In genomic region chr2:157777425-157777824, GRCh38 we compare ENCODE assay signal across 8 cellular contexts.
A peak's percentile ranks its signal among the peaks of the same experiment; 100 is the strongest.
DNase-seq lines count a peak whose midpoint lies in the region; ATAC-seq, FAIRE-seq and TF ChIP-seq lines count a peak whose summit lies in the region.

No MANE protein-coding gene starts in this region.

- DNase-seq in AG09319 (ENCODE audit: extremely low read depth, low read depth) (no peak), GM12891 (ENCODE audit: insufficient read length, low spot score) (peak; percentile 5), glutamatergic neuron (peak; percentile 35), germinal center (ENCODE audit: low spot score) (no peak)
- peak; percentile 56 for DNase-seq in activated naive CD4-positive, alpha-beta T cell treated with Interleukin-2 at 50 U/mL for 16 hours
- peak in 3 of 4 experiments; percentile 31 to 37 (median 34) for DNase-seq in stimulated activated CD4-positive, alpha-beta T cell treated with anti-CD3 and anti-CD28 coated beads, Interleukin-1b, Interleukin-23, amount 100 ng/mL, for 24 hours (ENCODE audit: low read depth in 4 of 4, low spot score in 1 of 4)

- TF ChIP-seq POLR2A in GM12891 (IDR thresholded peaks at IDR 0.05; ENCODE audit: low read depth, low read length): no peak

- no peaks in the 10 kb centered on the region for H3F3A ChIP-seq in OCI-LY1 (ENCODE audit: insufficient read depth, low read length)

- no peaks in the 10 kb centered on the region for H3K27me3 ChIP-seq in OCI-LY1 (ENCODE audit: insufficient read depth, low read length)

- no peaks in the 10 kb centered on the region for H3K9me3 Mint-ChIP-seq in glutamatergic neuron (ENCODE audit: unreplicated experiment)

- no peaks in the 10 kb centered on the region for H3K79me2 ChIP-seq in OCI-LY1 (ENCODE audit: insufficient read depth, low read length)

- peaks cover 3% of the 10 kb centered on the region for H3K36me3 Mint-ChIP-seq in glutamatergic neuron (ENCODE audit: unreplicated experiment)

- no peaks in the 10 kb centered on the region for H3K9me2 ChIP-seq in OCI-LY1 (ENCODE audit: low read depth, low read length)

- no peak overlapping the region for H3K27ac Mint-ChIP-seq in glutamatergic neuron (ENCODE audit: unreplicated experiment)

- H3K27me3 Mint-ChIP-seq in glutamatergic neuron (ENCODE audit: unreplicated experiment): no peaks in the 10 kb centered on the region

- peaks cover 10% of the 10 kb centered on the region for H3K4me1 Mint-ChIP-seq in glutamatergic neuron (ENCODE audit: low read depth, unreplicated experiment)

- FAIRE-seq in GM12891 (lab: Jason Lieb, UNC): no peak

- TF ChIP-seq CTCF in AG09319 (IDR thresholded peaks at IDR 0.05; ENCODE audit: low read depth, low read length): peak; percentile 71
- peak; percentile 62 for TF ChIP-seq CTCF in OCI-LY1 (IDR thresholded peaks at IDR 0.05; ENCODE audit: low read length)
- TF ChIP-seq CTCF in glutamatergic neuron (IDR thresholded peaks at IDR 0.05; ENCODE audit: partially characterized antibody, unreplicated experiment): peak; percentile 62

- H3K36me3 ChIP-seq in OCI-LY1 (ENCODE audit: insufficient read depth, low read length): no peaks in the 10 kb centered on the region

- H3K4me3 ChIP-seq in OCI-LY1 (ENCODE audit: low read depth, low read length, poor library complexity, severe bottlenecking): no peak overlapping the region

- no peak for ATAC-seq in GM18502 (IDR thresholded peaks at IDR 0.05; ENCODE audit: poor library complexity, unreplicated experiment)

- no peaks in the 10 kb centered on the region for H3K4me1 ChIP-seq in OCI-LY1 (ENCODE audit: insufficient read depth, low read length, severe bottlenecking)

- no peak overlapping the region for H2AFZ ChIP-seq in OCI-LY1 (ENCODE audit: low read length)

- H3K4me2 ChIP-seq in OCI-LY1 (ENCODE audit: low read length): no peak overlapping the region

- H4K20me1 ChIP-seq in OCI-LY1 (ENCODE audit: insufficient read depth, low read length): no peaks in the 10 kb centered on the region

- H3K9ac ChIP-seq in OCI-LY1 (ENCODE audit: low read length): no peak overlapping the region

- H3K9me3 ChIP-seq in OCI-LY1 (ENCODE audit: low read length): no peaks in the 10 kb centered on the region

- no peak overlapping the region for H3K27ac ChIP-seq in OCI-LY1 (ENCODE audit: low read depth, low read length, poor library complexity, severe bottlenecking)

- H3K4me3 Mint-ChIP-seq in glutamatergic neuron (ENCODE audit: unreplicated experiment): no peak overlapping the region

TF ChIP-seq in GM12891, 5 proteins besides CTCF, POLR2A, EP300 and RAD21:
- no peak for TF ChIP-seq SPI1 (IDR thresholded peaks at IDR 0.05; ENCODE audit: low read depth, low read length)
- TF ChIP-seq TAF1 (IDR thresholded peaks at IDR 0.05; ENCODE audit: low read depth, low read length): no peak
- TF ChIP-seq POU2F2 (IDR thresholded peaks at IDR 0.05; ENCODE audit: low read depth, low read length): no peak
- TF ChIP-seq POLR2AphosphoS5 (IDR thresholded peaks at IDR 0.05; ENCODE audit: low read depth, low read length): no peak
- TF ChIP-seq PAX5 (IDR thresholded peaks at IDR 0.05; ENCODE audit: insufficient read depth, low read length, severe bottlenecking): no peak
TF ChIP-seq in GM12891: peak in this region for 0.

Comparison
In these comparisons a context has a peak if more than half of its experiments do, and no peak if none do; other contexts are left out.
1. DNase-seq: peak in GM12891 (single experiment), activated naive CD4-positive, alpha-beta T cell treated with Interleukin-2 at 50 U/mL for 16 hours (single experiment), glutamatergic neuron (single experiment) and stimulated activated CD4-positive, alpha-beta T cell treated with anti-CD3 and anti-CD28 coated beads, Interleukin-1b, Interleukin-23, amount 100 ng/mL, for 24 hours (3 of 4); none in AG09319 (single experiment) and germinal center (single experiment).
2. Peak in every context shown above with its lines, with median percentiles within 50 percentile points of each other: CTCF ChIP-seq.